Comparison of ENCODE assay signal across 13 cellular contexts in genomic region chr10:19832624-19833507, GRCh38. TPM values are rescaled to one million over a fixed set of nuclear protein-coding genes. Genes with fewer than 3 reads are reported as not detected.
A peak's percentile ranks its signal among the peaks of the same experiment; 100 is the strongest.
DNase-seq lines count a peak whose midpoint lies in the region; ATAC-seq and TF ChIP-seq lines count a peak whose summit lies in the region.
"Had no signal": no experiment of that assay in that cellular context is flagged by ENCODE, and none has a peak within 500 bp of the region (broad histone marks: within the 10 kb centered on the region; RNA-seq: fewer than 3 reads in every experiment).

No MANE protein-coding gene starts in this region.

- 33% methylated on average over 14 of the region's 14 CpGs for WGBS in suprapubic skin
- WGBS in psoas muscle, 3 donors: 49 to 54% (median 51%) methylated on average over 14 of the region's 14 CpGs

- no peaks in the 10 kb centered on the region for H3K36me3 ChIP-seq in suprapubic skin
- H3K36me3 ChIP-seq in psoas muscle (ENCODE audit: insufficient read depth in 1 of 2, low read depth in 1 of 2): no peaks in the 10 kb centered on the region

- H3K9me3 ChIP-seq in suprapubic skin: no peaks in the 10 kb centered on the region
- no peaks in the 10 kb centered on the region for H3K9me3 ChIP-seq in psoas muscle

- no peaks in the 10 kb centered on the region for H3K27me3 ChIP-seq in suprapubic skin
- no peaks in the 10 kb centered on the region for H3K27me3 ChIP-seq in psoas muscle (ENCODE audit: insufficient read depth in 3 of 3, low read length in 2 of 3)

- H3K4me3 ChIP-seq in suprapubic skin: peak overlapping the region; percentile 8
- no peak overlapping the region for H3K4me3 ChIP-seq in psoas muscle
- H3K4me3 ChIP-seq: K562 had no signal

- DNase-seq in Kasumi-1 (lab: John Stamatoyannopoulos, UW): peak; percentile 33 to 60
- DNase-seq in amniotic epithelial cell (ENCODE audit: low read depth): peak; percentile 48
- peak; percentile 89 for DNase-seq in islet precursor cell
- no peak for DNase-seq in suprapubic skin (ENCODE audit: low spot score in 2 of 2)
- no peak for DNase-seq in NCI-H446 treated with DMSO at 0.1 percent for 48 hours (lab: John Stamatoyannopoulos, UW)
- no peak for DNase-seq in psoas muscle
- DNase-seq: activated CD4-positive, alpha-beta T cell treated with anti-CD3 and anti-CD28 coated beads for 4 hours; CD4-positive, alpha-beta T cell; GF-D8; NCI-H1930 had no signal

- ATAC-seq in HG03457 (IDR thresholded peaks at IDR 0.05; ENCODE audit: unreplicated experiment) (no peak), psoas muscle (no peak)
- ATAC-seq: K562, right cardiac atrium had no signal

- H3K4me1 ChIP-seq in suprapubic skin (peaks cover 70% of the 10 kb centered on the region), psoas muscle (peaks cover 7% of the 10 kb centered on the region)

- TF ChIP-seq POLR2A in suprapubic skin (IDR thresholded peaks at IDR 0.05): no peak

- TF ChIP-seq CTCF in suprapubic skin (IDR thresholded peaks at IDR 0.05) (no peak), psoas muscle (IDR thresholded peaks at IDR 0.05) (no peak)

- no peak for TF ChIP-seq EP300 in suprapubic skin (IDR thresholded peaks at IDR 0.05)

- intact Hi-C loops in psoas muscle (cut with DNase I): no loop called here

- H3K27ac ChIP-seq in suprapubic skin (peak overlapping the region; percentile 81), psoas muscle (no peak overlapping the region)

RNA-seq across cellular contexts. Expression of gene PLXDC2, which starts 16.6 kb away (rescaled TPM):
- 10 to 100 TPM; 93.0 to 97.0 (median 95.0) TPM for total RNA-seq in suprapubic skin
- 10 to 100 TPM in 3 of 4 donors, 1 to 10 TPM in 1; 8.7 to 21.4 (median 10.4) TPM for total RNA-seq in psoas muscle
- 1 to 10 TPM; 2.3 to 9.2 (median 4.3) TPM for polyA plus RNA-seq in psoas muscle

Comparison
In these comparisons a context has a peak if more than half of its experiments do, and no peak if none do; other contexts are left out.
1. DNase-seq: peak in Kasumi-1 (2 of 2), amniotic epithelial cell (single experiment) and islet precursor cell (single experiment); none in suprapubic skin (0 of 2), NCI-H446 treated with DMSO at 0.1 percent for 48 hours (single experiment) and psoas muscle (0 of 2).
2. RNA of gene PLXDC2, which starts 16.6 kb away (total RNA-seq): 93.0 to 97.0 TPM in suprapubic skin; 8.7 to 21.4 TPM in psoas muscle; every median in the first group is over 4 times any median in the second.